Comparison of ENCODE assay signal across 1 cellular context in genomic region chrX:154602766-154603437, GRCh38.
TF ChIP-seq lines count a peak whose summit lies in the region.

No MANE protein-coding gene starts in this region.

TF ChIP-seq in GM23338, 12 proteins besides CTCF, POLR2A, EP300 and RAD21:
- TF ChIP-seq EZH2 (IDR thresholded peaks at IDR 0.05; ENCODE audit: low read depth, unreplicated experiment), result no peak
- no peak for TF ChIP-seq STAT1 (IDR thresholded peaks at IDR 0.05; ENCODE audit: unreplicated experiment)
- no peak for TF ChIP-seq EZH2phosphoT487 (IDR thresholded peaks at IDR 0.05; ENCODE audit: unreplicated experiment)
- TF ChIP-seq REST (IDR thresholded peaks at IDR 0.05; ENCODE audit: unreplicated experiment), result no peak
